In the genomic region with DNA sequence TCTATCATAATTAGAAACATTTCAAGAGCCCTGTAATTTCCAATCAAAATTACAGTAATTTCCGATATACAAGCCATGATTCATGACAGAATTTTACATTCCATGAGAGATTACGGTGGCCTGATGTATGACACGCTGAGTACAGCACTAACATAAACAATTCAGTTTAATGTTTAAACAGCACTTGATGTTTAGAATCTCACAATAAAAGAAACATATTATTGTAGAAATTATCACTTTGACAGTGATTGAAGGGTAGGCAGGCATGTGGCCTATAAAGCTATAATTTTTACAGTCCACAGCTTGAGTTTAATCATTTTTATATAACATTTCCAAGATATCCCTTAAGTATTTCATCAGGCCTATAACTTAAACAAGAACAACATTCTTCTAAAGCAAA, we compare ENCODE assay signal across 1 cellular context.
TF ChIP-seq lines count a peak whose summit lies in the region.

No MANE protein-coding gene starts in this region.

TF ChIP-seq in HEK293, 187 proteins besides CTCF, POLR2A, EP300 and RAD21 (continued from another document and continues in another):
- TF ChIP-seq, protein P1, sequence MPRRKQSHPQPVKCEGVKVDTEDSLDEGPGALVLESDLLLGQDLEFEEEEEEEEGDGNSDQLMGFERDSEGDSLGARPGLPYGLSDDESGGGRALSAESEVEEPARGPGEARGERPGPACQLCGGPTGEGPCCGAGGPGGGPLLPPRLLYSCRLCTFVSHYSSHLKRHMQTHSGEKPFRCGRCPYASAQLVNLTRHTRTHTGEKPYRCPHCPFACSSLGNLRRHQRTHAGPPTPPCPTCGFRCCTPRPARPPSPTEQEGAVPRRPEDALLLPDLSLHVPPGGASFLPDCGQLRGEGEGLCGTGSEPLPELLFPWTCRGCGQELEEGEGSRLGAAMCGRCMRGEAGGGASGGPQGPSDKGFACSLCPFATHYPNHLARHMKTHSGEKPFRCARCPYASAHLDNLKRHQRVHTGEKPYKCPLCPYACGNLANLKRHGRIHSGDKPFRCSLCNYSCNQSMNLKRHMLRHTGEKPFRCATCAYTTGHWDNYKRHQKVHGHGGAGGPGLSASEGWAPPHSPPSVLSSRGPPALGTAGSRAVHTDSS (tag by site-specific recombination; IDR thresholded peaks at IDR 0.05) = no peak
- TF ChIP-seq ZNF391 (tag by site-specific recombination; IDR thresholded peaks at IDR 0.05; ENCODE audit: borderline replicate concordance, low read depth) = no peak
- TF ChIP-seq ZXDB (tag by site-specific recombination; IDR thresholded peaks at IDR 0.05) = no peak
- TF ChIP-seq ZNF311 (tag by site-specific recombination; IDR thresholded peaks at IDR 0.05; ENCODE audit: borderline replicate concordance) = no peak
- no peak for TF ChIP-seq ZNF623 (tag by site-specific recombination; IDR thresholded peaks at IDR 0.05)
- no peak for TF ChIP-seq ZNF544 (tag by site-specific recombination; IDR thresholded peaks at IDR 0.05)
- TF ChIP-seq KLF10 (tag by site-specific recombination; IDR thresholded peaks at IDR 0.05) = no peak
- TF ChIP-seq ZFP41 (tag by site-specific recombination; IDR thresholded peaks at IDR 0.05; ENCODE audit: borderline replicate concordance) = no peak
- no peak for TF ChIP-seq ZNF221 (tag by site-specific recombination; IDR thresholded peaks at IDR 0.05; ENCODE audit: borderline replicate concordance)
- no peak for TF ChIP-seq GLI4 (tag by site-specific recombination; IDR thresholded peaks at IDR 0.05)
- no peak for TF ChIP-seq ZNF132 (tag by site-specific recombination; IDR thresholded peaks at IDR 0.05; ENCODE audit: borderline replicate concordance)
- TF ChIP-seq ZNF600 (tag by site-specific recombination; IDR thresholded peaks at IDR 0.05) = no peak
- TF ChIP-seq, protein P2, sequence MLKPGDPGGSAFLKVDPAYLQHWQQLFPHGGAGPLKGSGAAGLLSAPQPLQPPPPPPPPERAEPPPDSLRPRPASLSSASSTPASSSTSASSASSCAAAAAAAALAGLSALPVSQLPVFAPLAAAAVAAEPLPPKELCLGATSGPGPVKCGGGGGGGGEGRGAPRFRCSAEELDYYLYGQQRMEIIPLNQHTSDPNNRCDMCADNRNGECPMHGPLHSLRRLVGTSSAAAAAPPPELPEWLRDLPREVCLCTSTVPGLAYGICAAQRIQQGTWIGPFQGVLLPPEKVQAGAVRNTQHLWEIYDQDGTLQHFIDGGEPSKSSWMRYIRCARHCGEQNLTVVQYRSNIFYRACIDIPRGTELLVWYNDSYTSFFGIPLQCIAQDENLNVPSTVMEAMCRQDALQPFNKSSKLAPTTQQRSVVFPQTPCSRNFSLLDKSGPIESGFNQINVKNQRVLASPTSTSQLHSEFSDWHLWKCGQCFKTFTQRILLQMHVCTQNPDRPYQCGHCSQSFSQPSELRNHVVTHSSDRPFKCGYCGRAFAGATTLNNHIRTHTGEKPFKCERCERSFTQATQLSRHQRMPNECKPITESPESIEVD (tag by site-specific recombination; IDR thresholded peaks at IDR 0.05) = peak; percentile 95
- no peak for TF ChIP-seq RBAK (tag by site-specific recombination; IDR thresholded peaks at IDR 0.05)
- TF ChIP-seq ZNF843 (tag by site-specific recombination; IDR thresholded peaks at IDR 0.05) = 0 out of 2 replicates have a peak, but pooled peaks have one; percentile 40
- TF ChIP-seq, protein P3, sequence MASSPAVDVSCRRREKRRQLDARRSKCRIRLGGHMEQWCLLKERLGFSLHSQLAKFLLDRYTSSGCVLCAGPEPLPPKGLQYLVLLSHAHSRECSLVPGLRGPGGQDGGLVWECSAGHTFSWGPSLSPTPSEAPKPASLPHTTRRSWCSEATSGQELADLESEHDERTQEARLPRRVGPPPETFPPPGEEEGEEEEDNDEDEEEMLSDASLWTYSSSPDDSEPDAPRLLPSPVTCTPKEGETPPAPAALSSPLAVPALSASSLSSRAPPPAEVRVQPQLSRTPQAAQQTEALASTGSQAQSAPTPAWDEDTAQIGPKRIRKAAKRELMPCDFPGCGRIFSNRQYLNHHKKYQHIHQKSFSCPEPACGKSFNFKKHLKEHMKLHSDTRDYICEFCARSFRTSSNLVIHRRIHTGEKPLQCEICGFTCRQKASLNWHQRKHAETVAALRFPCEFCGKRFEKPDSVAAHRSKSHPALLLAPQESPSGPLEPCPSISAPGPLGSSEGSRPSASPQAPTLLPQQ (tag by site-specific recombination; IDR thresholded peaks at IDR 0.05) = no peak
- TF ChIP-seq, protein P4, sequence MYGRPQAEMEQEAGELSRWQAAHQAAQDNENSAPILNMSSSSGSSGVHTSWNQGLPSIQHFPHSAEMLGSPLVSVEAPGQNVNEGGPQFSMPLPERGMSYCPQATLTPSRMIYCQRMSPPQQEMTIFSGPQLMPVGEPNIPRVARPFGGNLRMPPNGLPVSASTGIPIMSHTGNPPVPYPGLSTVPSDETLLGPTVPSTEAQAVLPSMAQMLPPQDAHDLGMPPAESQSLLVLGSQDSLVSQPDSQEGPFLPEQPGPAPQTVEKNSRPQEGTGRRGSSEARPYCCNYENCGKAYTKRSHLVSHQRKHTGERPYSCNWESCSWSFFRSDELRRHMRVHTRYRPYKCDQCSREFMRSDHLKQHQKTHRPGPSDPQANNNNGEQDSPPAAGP (tag by site-specific recombination; IDR thresholded peaks at IDR 0.05) = no peak
- no peak for TF ChIP-seq ZNF48 (tag by site-specific recombination; IDR thresholded peaks at IDR 0.05)
- no peak for TF ChIP-seq ZNF214 (tag by site-specific recombination; IDR thresholded peaks at IDR 0.05; ENCODE audit: borderline replicate concordance)
- peak; percentile 37; the same call in 1 of the 2 replicates for TF ChIP-seq ZEB2 (tag by site-specific recombination; IDR thresholded peaks at IDR 0.05)
- TF ChIP-seq OSR2 (tag by site-specific recombination; IDR thresholded peaks at IDR 0.05) = no peak; the same call in 1 of the 2 replicates
- TF ChIP-seq, protein P5, sequence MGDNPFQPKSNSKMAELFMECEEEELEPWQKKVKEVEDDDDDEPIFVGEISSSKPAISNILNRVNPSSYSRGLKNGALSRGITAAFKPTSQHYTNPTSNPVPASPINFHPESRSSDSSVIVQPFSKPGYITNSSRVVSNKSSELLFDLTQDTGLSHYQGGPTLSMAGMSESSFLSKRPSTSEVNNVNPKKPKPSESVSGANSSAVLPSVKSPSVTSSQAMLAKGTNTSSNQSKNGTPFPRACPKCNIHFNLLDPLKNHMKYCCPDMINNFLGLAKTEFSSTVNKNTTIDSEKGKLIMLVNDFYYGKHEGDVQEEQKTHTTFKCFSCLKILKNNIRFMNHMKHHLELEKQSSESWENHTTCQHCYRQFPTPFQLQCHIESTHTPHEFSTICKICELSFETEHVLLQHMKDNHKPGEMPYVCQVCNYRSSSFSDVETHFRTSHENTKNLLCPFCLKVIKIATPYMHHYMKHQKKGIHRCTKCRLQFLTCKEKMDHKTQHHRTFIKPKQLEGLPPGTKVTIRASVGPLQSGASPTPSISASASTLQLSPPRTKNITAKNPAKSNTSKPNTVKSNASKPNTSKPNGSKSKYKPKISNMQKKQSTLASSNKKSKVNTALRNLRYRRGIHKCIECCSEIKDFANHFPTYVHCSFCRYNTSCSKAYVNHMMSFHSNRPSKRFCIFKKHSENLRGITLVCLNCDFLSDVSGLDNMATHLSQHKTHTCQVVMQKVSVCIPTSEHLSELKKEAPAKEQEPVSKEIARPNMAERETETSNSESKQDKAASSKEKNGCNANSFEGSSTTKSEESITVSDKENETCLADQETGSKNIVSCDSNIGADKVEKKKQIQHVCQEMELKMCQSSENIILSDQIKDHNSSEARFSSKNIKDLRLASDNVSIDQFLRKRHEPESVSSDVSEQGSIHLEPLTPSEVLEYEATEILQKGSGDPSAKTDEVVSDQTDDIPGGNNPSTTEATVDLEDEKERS (tag by site-specific recombination; IDR thresholded peaks at IDR 0.05) = no peak
- TF ChIP-seq, protein P6, sequence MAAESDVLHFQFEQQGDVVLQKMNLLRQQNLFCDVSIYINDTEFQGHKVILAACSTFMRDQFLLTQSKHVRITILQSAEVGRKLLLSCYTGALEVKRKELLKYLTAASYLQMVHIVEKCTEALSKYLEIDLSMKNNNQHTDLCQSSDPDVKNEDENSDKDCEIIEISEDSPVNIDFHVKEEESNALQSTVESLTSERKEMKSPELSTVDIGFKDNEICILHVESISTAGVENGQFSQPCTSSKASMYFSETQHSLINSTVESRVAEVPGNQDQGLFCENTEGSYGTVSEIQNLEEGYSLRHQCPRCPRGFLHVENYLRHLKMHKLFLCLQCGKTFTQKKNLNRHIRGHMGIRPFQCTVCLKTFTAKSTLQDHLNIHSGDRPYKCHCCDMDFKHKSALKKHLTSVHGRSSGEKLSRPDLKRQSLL (tag by site-specific recombination; IDR thresholded peaks at IDR 0.05) = no peak
- no peak for TF ChIP-seq ZNF169 (tag by site-specific recombination; IDR thresholded peaks at IDR 0.05)
- TF ChIP-seq, protein P7, sequence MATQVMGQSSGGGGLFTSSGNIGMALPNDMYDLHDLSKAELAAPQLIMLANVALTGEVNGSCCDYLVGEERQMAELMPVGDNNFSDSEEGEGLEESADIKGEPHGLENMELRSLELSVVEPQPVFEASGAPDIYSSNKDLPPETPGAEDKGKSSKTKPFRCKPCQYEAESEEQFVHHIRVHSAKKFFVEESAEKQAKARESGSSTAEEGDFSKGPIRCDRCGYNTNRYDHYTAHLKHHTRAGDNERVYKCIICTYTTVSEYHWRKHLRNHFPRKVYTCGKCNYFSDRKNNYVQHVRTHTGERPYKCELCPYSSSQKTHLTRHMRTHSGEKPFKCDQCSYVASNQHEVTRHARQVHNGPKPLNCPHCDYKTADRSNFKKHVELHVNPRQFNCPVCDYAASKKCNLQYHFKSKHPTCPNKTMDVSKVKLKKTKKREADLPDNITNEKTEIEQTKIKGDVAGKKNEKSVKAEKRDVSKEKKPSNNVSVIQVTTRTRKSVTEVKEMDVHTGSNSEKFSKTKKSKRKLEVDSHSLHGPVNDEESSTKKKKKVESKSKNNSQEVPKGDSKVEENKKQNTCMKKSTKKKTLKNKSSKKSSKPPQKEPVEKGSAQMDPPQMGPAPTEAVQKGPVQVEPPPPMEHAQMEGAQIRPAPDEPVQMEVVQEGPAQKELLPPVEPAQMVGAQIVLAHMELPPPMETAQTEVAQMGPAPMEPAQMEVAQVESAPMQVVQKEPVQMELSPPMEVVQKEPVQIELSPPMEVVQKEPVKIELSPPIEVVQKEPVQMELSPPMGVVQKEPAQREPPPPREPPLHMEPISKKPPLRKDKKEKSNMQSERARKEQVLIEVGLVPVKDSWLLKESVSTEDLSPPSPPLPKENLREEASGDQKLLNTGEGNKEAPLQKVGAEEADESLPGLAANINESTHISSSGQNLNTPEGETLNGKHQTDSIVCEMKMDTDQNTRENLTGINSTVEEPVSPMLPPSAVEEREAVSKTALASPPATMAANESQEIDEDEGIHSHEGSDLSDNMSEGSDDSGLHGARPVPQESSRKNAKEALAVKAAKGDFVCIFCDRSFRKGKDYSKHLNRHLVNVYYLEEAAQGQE (tag by site-specific recombination; IDR thresholded peaks at IDR 0.05) = no peak
- TF ChIP-seq SCRT1 (tag by site-specific recombination; IDR thresholded peaks at IDR 0.05; ENCODE audit: borderline replicate concordance) = no peak
- TF ChIP-seq ZNF23 (tag by site-specific recombination; IDR thresholded peaks at IDR 0.05; ENCODE audit: borderline replicate concordance) = no peak
- TF ChIP-seq ZSCAN30 (tag by site-specific recombination; IDR thresholded peaks at IDR 0.05) = peak; percentile 72
- no peak for TF ChIP-seq PRDM1 (tag by site-specific recombination; IDR thresholded peaks at IDR 0.05)
- no peak for TF ChIP-seq ZNF585B (tag by site-specific recombination; IDR thresholded peaks at IDR 0.05)
- TF ChIP-seq SCRT2 (tag by site-specific recombination; IDR thresholded peaks at IDR 0.05) = no peak
- TF ChIP-seq MZF1 (tag by site-specific recombination; IDR thresholded peaks at IDR 0.05; ENCODE audit: borderline replicate concordance) = no peak
- TF ChIP-seq, protein P8, sequence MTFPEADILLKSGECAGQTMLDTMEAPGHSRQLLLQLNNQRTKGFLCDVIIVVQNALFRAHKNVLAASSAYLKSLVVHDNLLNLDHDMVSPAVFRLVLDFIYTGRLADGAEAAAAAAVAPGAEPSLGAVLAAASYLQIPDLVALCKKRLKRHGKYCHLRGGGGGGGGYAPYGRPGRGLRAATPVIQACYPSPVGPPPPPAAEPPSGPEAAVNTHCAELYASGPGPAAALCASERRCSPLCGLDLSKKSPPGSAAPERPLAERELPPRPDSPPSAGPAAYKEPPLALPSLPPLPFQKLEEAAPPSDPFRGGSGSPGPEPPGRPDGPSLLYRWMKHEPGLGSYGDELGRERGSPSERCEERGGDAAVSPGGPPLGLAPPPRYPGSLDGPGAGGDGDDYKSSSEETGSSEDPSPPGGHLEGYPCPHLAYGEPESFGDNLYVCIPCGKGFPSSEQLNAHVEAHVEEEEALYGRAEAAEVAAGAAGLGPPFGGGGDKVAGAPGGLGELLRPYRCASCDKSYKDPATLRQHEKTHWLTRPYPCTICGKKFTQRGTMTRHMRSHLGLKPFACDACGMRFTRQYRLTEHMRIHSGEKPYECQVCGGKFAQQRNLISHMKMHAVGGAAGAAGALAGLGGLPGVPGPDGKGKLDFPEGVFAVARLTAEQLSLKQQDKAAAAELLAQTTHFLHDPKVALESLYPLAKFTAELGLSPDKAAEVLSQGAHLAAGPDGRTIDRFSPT (tag by site-specific recombination; IDR thresholded peaks at IDR 0.05) = 0 out of 2 replicates have a peak, but pooled peaks have one; percentile 27
- no peak for TF ChIP-seq ZNF76 (tag by site-specific recombination; IDR thresholded peaks at IDR 0.05; ENCODE audit: borderline replicate concordance, low read depth)
- no peak for TF ChIP-seq ZNF433 (tag by site-specific recombination; IDR thresholded peaks at IDR 0.05; ENCODE audit: low read depth)
- TF ChIP-seq ZNF660 (tag by site-specific recombination; IDR thresholded peaks at IDR 0.05) = no peak
- no peak for TF ChIP-seq ZNF473 (tag by site-specific recombination; IDR thresholded peaks at IDR 0.05)
- TF ChIP-seq MEIS1 (CRISPR knock-in tag; IDR thresholded peaks at IDR 0.05; ENCODE audit: borderline replicate concordance) = no peak
- TF ChIP-seq, protein P9, sequence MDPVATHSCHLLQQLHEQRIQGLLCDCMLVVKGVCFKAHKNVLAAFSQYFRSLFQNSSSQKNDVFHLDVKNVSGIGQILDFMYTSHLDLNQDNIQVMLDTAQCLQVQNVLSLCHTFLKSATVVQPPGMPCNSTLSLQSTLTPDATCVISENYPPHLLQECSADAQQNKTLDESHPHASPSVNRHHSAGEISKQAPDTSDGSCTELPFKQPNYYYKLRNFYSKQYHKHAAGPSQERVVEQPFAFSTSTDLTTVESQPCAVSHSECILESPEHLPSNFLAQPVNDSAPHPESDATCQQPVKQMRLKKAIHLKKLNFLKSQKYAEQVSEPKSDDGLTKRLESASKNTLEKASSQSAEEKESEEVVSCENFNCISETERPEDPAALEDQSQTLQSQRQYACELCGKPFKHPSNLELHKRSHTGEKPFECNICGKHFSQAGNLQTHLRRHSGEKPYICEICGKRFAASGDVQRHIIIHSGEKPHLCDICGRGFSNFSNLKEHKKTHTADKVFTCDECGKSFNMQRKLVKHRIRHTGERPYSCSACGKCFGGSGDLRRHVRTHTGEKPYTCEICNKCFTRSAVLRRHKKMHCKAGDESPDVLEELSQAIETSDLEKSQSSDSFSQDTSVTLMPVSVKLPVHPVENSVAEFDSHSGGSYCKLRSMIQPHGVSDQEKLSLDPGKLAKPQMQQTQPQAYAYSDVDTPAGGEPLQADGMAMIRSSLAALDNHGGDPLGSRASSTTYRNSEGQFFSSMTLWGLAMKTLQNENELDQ (tag by site-specific recombination; IDR thresholded peaks at IDR 0.05; ENCODE audit: low read depth) = no peak
- TF ChIP-seq ZNF571 (tag by site-specific recombination; IDR thresholded peaks at IDR 0.05) = no peak
- TF ChIP-seq, protein P10, sequence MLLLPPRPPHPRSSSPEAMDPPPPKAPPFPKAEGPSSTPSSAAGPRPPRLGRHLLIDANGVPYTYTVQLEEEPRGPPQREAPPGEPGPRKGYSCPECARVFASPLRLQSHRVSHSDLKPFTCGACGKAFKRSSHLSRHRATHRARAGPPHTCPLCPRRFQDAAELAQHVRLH (tag by site-specific recombination; IDR thresholded peaks at IDR 0.05) = 0 out of 2 replicates have a peak, but pooled peaks have one; percentile 55
- no peak for TF ChIP-seq ZNF501 (tag by site-specific recombination; IDR thresholded peaks at IDR 0.05)
